ENCODE assay signal across 1 cellular context in the genomic region with DNA sequence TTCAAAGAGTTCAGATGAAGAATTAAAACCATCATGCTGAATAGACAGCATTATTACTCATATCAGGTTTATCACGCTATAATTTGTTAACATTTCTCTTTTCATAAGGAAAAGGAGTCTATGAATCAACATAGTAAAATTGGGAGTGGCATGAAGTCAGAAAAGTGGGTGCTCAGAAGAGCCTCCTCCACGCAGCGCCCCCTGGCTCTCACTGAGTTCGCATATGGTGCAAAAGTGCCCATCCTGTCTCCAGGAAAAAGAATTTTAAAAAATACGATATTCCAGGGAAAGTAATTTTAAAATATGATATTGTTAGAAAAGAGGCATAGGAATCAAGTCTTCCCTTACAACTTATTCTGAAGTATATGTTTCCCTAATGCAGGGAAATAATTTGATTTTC.
TF ChIP-seq lines count a peak whose summit lies in the region.

No MANE protein-coding gene starts in this region.

TF ChIP-seq in H1, 55 proteins besides CTCF, POLR2A, EP300 and RAD21 (continued from another document):
- TF ChIP-seq CHD7 (IDR thresholded peaks at IDR 0.05; ENCODE audit: insufficient replicate concordance, low read length) (no peak), SP1 (IDR thresholded peaks at IDR 0.05; ENCODE audit: low read depth, low read length) (no peak), MAFK (IDR thresholded peaks at IDR 0.05; ENCODE audit: low read depth, low read length) (no peak), TBP (IDR thresholded peaks at IDR 0.05; ENCODE audit: low read depth, low read length) (no peak), BCL11A (IDR thresholded peaks at IDR 0.05; ENCODE audit: low read depth in 2 of 2, low read length in 2 of 2) (no peak), POLR2AphosphoS5 (IDR thresholded peaks at IDR 0.05; ENCODE audit: low read depth, low read length) (no peak), BRCA1 (IDR thresholded peaks at IDR 0.05; ENCODE audit: low read depth, low read length) (no peak), HDAC2 (IDR thresholded peaks at IDR 0.05; ENCODE audit: borderline replicate concordance in 1 of 2, low read depth in 2 of 2, low read length in 2 of 2) (no peak), SIRT6 (IDR thresholded peaks at IDR 0.05; ENCODE audit: low read length) (no peak), MAX (IDR thresholded peaks at IDR 0.05) (no peak)
- TF ChIP-seq, protein P1, sequence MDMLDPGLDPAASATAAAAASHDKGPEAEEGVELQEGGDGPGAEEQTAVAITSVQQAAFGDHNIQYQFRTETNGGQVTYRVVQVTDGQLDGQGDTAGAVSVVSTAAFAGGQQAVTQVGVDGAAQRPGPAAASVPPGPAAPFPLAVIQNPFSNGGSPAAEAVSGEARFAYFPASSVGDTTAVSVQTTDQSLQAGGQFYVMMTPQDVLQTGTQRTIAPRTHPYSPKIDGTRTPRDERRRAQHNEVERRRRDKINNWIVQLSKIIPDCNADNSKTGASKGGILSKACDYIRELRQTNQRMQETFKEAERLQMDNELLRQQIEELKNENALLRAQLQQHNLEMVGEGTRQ (IDR thresholded peaks at IDR 0.05; ENCODE audit: low read length) = no peak
TF ChIP-seq in H1: peak in this region for 0.
